ENCODE assay signal across 1 cellular context in the genomic region with DNA sequence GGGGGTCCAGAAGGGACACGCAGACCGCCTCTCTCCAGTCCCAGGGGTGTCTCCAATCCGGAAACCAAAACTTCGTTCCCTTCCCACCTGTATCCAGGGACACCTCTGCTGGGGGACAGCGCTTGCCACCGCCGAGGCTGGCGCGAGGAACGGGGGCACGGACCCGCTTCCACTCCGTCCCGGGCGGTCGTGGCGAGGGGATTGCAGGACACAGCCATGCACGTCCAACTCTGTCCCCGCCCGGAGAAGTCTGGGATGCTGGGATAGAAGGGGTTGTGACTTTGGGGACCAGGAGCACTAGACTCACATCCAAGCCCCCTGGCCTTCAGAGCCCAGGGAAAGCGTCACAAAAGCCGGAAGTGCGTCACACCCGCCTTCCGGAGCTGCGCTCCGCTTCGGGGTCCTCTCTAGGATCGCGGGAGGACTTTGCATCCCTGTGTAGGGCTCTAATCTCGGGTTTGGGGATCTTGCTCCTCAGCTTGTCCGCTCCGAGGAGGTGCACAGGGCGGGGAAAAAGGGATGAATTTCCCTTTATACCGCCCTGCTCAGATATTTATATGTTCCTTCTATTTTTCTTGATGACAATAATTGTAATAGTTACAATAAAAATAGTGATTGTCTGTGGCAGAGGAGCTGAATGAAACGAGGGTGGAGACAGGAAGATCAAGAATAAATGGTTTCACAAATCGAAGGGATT.
TF ChIP-seq lines count a peak whose summit lies in the region.

FAM200A (minus strand) TSS at position 348 of the 697 bp plus-strand sequence. CDS start 3,707 bp downstream, outside the sequence.

TF ChIP-seq in K562, 482 proteins besides CTCF, POLR2A, EP300 and RAD21 (continued from another document and continues in another):
- TF ChIP-seq HMGXB4 (CRISPR knock-in tag; IDR thresholded peaks at IDR 0.05) (no peak), ZNF57 (CRISPR knock-in tag; IDR thresholded peaks at IDR 0.05) (no peak), SFPQ (IDR thresholded peaks at IDR 0.05; ENCODE audit: low read depth, low read length) (no peak), RBM22 (IDR thresholded peaks at IDR 0.05; ENCODE audit: low read depth, low read length, poor library complexity, severe bottlenecking) (no peak), YY1 (IDR thresholded peaks at IDR 0.05; ENCODE audit: borderline replicate concordance in 1 of 3, control insufficient read depth in 1 of 3, extremely low read depth in 1 of 3, insufficient read depth in 3 of 3, insufficient read length in 1 of 3, insufficient replicate concordance in 2 of 3, low read depth in 1 of 3, low read length in 2 of 3) (peak in 1 of 3 experiments; percentile 37), CAMTA2 (CRISPR knock-in tag; conservative IDR thresholded peaks at IDR 0.05) (no peak), ZNF445 (CRISPR knock-in tag; IDR thresholded peaks at IDR 0.05; ENCODE audit: low read depth) (no peak), TAF1 (IDR thresholded peaks at IDR 0.05; ENCODE audit: control insufficient read depth, extremely low read depth, insufficient read depth, low read length, severe bottlenecking) (peak; percentile 90), CBFA2T3 (IDR thresholded peaks at IDR 0.05) (no peak), SPI1 (IDR thresholded peaks at IDR 0.05; ENCODE audit: borderline replicate concordance, low read depth, low read length) (peak; percentile 78; the same call in 1 of the 2 replicates), KAT8 (IDR thresholded peaks at IDR 0.05; ENCODE audit: low read depth) (no peak), PURB (CRISPR knock-in tag; IDR thresholded peaks at IDR 0.05; ENCODE audit: low read depth) (no peak), ZBTB33 (CRISPR knock-in tag; IDR thresholded peaks at IDR 0.05) (no peak), TEAD1 (CRISPR knock-in tag; IDR thresholded peaks at IDR 0.05) (peak in 1 of 2 experiments; percentile 39; a peak in 1 of 4 replicates), RFX7 (CRISPR knock-in tag; IDR thresholded peaks at IDR 0.05) (no peak), TAF7 (tag; IDR thresholded peaks at IDR 0.05) (peak; percentile 43; the same call in 1 of the 2 replicates), ZNF12 (CRISPR knock-in tag; IDR thresholded peaks at IDR 0.05) (0 out of 2 replicates have a peak, but pooled peaks have one; percentile 56), POU5F1 (IDR thresholded peaks at IDR 0.05; ENCODE audit: borderline replicate concordance, low read depth, low read length, partially characterized antibody) (no peak), SNRNP70 (optimal IDR thresholded peaks at IDR 0.05; ENCODE audit: low read depth, low read length) (no peak), ZNF263 (CRISPR knock-in tag; IDR thresholded peaks at IDR 0.05; ENCODE audit: borderline replicate concordance) (peak; percentile 87), PCBP1 (IDR thresholded peaks at IDR 0.05; ENCODE audit: low read depth, low read length, poor library complexity, severe bottlenecking) (no peak), ZNF395 (CRISPR knock-in tag; IDR thresholded peaks at IDR 0.05) (no peak), NCOA1 (IDR thresholded peaks at IDR 0.05; ENCODE audit: low read depth) (peak; percentile 95), ZNF134 (CRISPR knock-in tag; conservative IDR thresholded peaks at IDR 0.05) (no peak), OTX1 (CRISPR knock-in tag; IDR thresholded peaks at IDR 0.05) (0 out of 2 replicates have a peak, but pooled peaks have one; percentile 68), LARP7 (IDR thresholded peaks at IDR 0.05) (no peak), ZNF398 (CRISPR knock-in tag; IDR thresholded peaks at IDR 0.05) (no peak), ARHGAP35 (IDR thresholded peaks at IDR 0.05; ENCODE audit: partially characterized antibody) (no peak), BCLAF1 (IDR thresholded peaks at IDR 0.05; ENCODE audit: borderline replicate concordance in 1 of 2, control insufficient read depth in 1 of 2, low read depth in 2 of 2, low read length in 1 of 2) (peak in 1 of 2 experiments; percentile 92; a peak in 2 of 4 replicates), ZNF644 (tag; IDR thresholded peaks at IDR 0.05; ENCODE audit: low read depth) (no peak), NFYB (IDR thresholded peaks at IDR 0.05; ENCODE audit: extremely low read depth, insufficient read length) (no peak), MYBL2 (IDR thresholded peaks at IDR 0.05; ENCODE audit: low read depth) (no peak), MYBL2 (CRISPR knock-in tag; IDR thresholded peaks at IDR 0.05; ENCODE audit: borderline replicate concordance) (no peak)
- TF ChIP-seq, protein P1, sequence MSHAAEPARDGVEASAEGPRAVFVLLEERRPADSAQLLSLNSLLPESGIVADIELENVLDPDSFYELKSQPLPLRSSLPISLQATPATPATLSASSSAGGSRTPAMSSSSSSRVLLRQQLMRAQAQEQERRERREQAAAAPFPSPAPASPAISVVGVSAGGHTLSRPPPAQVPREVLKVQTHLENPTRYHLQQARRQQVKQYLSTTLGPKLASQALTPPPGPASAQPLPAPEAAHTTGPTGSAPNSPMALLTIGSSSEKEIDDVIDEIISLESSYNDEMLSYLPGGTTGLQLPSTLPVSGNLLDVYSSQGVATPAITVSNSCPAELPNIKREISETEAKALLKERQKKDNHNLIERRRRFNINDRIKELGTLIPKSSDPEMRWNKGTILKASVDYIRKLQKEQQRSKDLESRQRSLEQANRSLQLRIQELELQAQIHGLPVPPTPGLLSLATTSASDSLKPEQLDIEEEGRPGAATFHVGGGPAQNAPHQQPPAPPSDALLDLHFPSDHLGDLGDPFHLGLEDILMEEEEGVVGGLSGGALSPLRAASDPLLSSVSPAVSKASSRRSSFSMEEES (CRISPR knock-in tag; IDR thresholded peaks at IDR 0.05), result no peak
- TF ChIP-seq, protein P2, sequence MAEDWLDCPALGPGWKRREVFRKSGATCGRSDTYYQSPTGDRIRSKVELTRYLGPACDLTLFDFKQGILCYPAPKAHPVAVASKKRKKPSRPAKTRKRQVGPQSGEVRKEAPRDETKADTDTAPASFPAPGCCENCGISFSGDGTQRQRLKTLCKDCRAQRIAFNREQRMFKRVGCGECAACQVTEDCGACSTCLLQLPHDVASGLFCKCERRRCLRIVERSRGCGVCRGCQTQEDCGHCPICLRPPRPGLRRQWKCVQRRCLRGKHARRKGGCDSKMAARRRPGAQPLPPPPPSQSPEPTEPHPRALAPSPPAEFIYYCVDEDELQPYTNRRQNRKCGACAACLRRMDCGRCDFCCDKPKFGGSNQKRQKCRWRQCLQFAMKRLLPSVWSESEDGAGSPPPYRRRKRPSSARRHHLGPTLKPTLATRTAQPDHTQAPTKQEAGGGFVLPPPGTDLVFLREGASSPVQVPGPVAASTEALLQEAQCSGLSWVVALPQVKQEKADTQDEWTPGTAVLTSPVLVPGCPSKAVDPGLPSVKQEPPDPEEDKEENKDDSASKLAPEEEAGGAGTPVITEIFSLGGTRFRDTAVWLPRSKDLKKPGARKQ (CRISPR knock-in tag; IDR thresholded peaks at IDR 0.05), result no peak
- TF ChIP-seq, protein P3, sequence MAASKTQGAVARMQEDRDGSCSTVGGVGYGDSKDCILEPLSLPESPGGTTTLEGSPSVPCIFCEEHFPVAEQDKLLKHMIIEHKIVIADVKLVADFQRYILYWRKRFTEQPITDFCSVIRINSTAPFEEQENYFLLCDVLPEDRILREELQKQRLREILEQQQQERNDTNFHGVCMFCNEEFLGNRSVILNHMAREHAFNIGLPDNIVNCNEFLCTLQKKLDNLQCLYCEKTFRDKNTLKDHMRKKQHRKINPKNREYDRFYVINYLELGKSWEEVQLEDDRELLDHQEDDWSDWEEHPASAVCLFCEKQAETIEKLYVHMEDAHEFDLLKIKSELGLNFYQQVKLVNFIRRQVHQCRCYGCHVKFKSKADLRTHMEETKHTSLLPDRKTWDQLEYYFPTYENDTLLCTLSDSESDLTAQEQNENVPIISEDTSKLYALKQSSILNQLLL (CRISPR knock-in tag; IDR thresholded peaks at IDR 0.05; ENCODE audit: borderline replicate concordance), result no peak
- TF ChIP-seq, protein P4, sequence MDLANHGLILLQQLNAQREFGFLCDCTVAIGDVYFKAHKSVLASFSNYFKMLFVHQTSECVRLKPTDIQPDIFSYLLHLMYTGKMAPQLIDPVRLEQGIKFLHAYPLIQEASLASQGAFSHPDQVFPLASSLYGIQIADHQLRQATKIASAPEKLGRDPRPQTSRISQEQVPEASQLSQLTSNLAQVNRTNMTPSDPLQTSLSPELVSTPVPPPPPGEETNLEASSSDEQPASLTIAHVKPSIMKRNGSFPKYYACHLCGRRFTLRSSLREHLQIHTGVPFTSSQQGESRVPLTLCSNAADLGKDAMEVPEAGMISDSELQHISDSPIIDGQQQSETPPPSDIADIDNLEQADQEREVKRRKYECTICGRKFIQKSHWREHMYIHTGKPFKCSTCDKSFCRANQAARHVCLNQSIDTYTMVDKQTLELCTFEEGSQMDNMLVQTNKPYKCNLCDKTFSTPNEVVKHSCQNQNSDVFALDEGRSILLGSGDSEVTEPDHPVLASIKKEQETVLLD (IDR thresholded peaks at IDR 0.05), result no peak
